8 cellular contexts compared by ENCODE assay signal in genomic region chr9:99222416-99223280, GRCh38. TPM values are rescaled to one million over a fixed set of nuclear protein-coding genes. Genes with fewer than 3 reads are reported as not detected.
DNase-seq lines count a peak whose midpoint lies in the region; ATAC-seq and TF ChIP-seq lines count a peak whose summit lies in the region.

No MANE protein-coding gene starts in this region.

- TF ChIP-seq RAD21 in liver (IDR thresholded peaks at IDR 0.05): no peak

- DNase-seq in AG08395 (ENCODE audit: low spot score) (peak; percentile 11), brain microvascular endothelial cell (peak; percentile 29), tibial nerve (ENCODE audit: low spot score in 2 of 2) (no peak), activated gamma-delta T cell (lab: John Stamatoyannopoulos, UW) (no peak), hepatic stellate cell (ENCODE audit: low spot score) (no peak)

- H3K4me3 ChIP-seq in brain microvascular endothelial cell (ENCODE audit: low read depth, low read length) (peak overlapping the region; percentile 95), liver (ENCODE audit: low read depth in 1 of 3, low read length in 3 of 3) (peak overlapping the region; percentile 82 to 96 (median 85)), tibial nerve (peak overlapping the region; percentile 76 to 95 (median 90))

- in situ Hi-C loops in brain microvascular endothelial cell (cut with HindIII; ENCODE audit: low pct_ligation_motif_present, low sequenced_read_pairs): no loop called here

- TF ChIP-seq EP300 in tibial nerve (IDR thresholded peaks at IDR 0.05): no peak

- ATAC-seq in GM19043 (IDR thresholded peaks at IDR 0.05; ENCODE audit: low read depth, unreplicated experiment): peak; percentile 21
- ATAC-seq in HG03558 (IDR thresholded peaks at IDR 0.05; ENCODE audit: extremely low read depth, unreplicated experiment): peak; percentile 6

- 5% methylated on average over 30 of the region's 30 CpGs for WGBS in liver
- WGBS in tibial nerve, 2 donors: 7 to 8% methylated on average over 28 to 29 of the region's 30 CpGs

- H3K27me3 ChIP-seq in brain microvascular endothelial cell (replicated peaks): no peaks in the 10 kb centered on the region
- H3K27me3 ChIP-seq in liver (ENCODE audit: control insufficient read depth in 4 of 4, insufficient read depth in 4 of 4, low read length in 3 of 4): no peaks in the 10 kb centered on the region
- H3K27me3 ChIP-seq in tibial nerve: no peaks in the 10 kb centered on the region

- peak; percentile 32 for TF ChIP-seq CTCF in brain microvascular endothelial cell (IDR thresholded peaks at IDR 0.05; ENCODE audit: low read depth, low read length, missing control alignments)
- TF ChIP-seq CTCF in liver (IDR thresholded peaks at IDR 0.05; ENCODE audit: low read depth, low read length, missing input control): no peak
- TF ChIP-seq CTCF in tibial nerve (IDR thresholded peaks at IDR 0.05): no peak

- H3K9me3 ChIP-seq in liver (ENCODE audit: control insufficient read depth in 4 of 4, low read length in 3 of 4) (no peaks in the 10 kb centered on the region), tibial nerve (no peaks in the 10 kb centered on the region)

- H3K36me3 ChIP-seq in brain microvascular endothelial cell (replicated peaks): peaks cover 32% of the 10 kb centered on the region
- peaks cover 6 to 20% (median 16%) of the 10 kb centered on the region in 4 donors for H3K36me3 ChIP-seq in liver (ENCODE audit: control insufficient read depth in 4 of 4, insufficient read depth in 3 of 4, low read depth in 1 of 4, low read length in 3 of 4)
- peaks cover 0 to 28% (median 0%) of the 10 kb centered on the region in 3 donors for H3K36me3 ChIP-seq in tibial nerve

- no peak for TF ChIP-seq POLR2A in tibial nerve (IDR thresholded peaks at IDR 0.05)

- H3K27ac ChIP-seq in brain microvascular endothelial cell: peak overlapping the region; percentile 100
- peak overlapping the region; percentile 94 to 96 for H3K27ac ChIP-seq in liver (ENCODE audit: low read depth in 1 of 2, low read length in 2 of 2)
- H3K27ac ChIP-seq in tibial nerve: peak overlapping the region; percentile 85 to 95 (median 90)

- peaks cover 2 to 50% (median 31%) of the 10 kb centered on the region in 4 donors for H3K4me1 ChIP-seq in liver (ENCODE audit: control insufficient read depth in 4 of 4, insufficient read depth in 4 of 4, low read length in 3 of 4)
- H3K4me1 ChIP-seq in tibial nerve: peaks cover 0 to 66% (median 30%) of the 10 kb centered on the region in 4 donors

- peak overlapping the region; percentile 98 to 99 for H3K9ac ChIP-seq in liver (ENCODE audit: low read depth in 1 of 2, low read length in 2 of 2)

TF ChIP-seq in liver, 16 proteins besides CTCF, POLR2A, EP300 and RAD21:
- TF ChIP-seq MAX (IDR thresholded peaks at IDR 0.05) (peak; percentile 19), RXRA (IDR thresholded peaks at IDR 0.05) (no peak)

RNA-seq across cellular contexts. Expression of gene SEC61B, which starts 0.6 kb away (rescaled TPM):
- 100 to 1,000 TPM in 1 of 2 donors, 10 to 100 TPM in 1; 84.1 to 122 TPM for total RNA-seq in liver
- 100 to 1,000 TPM; 334 to 431 TPM for polyA plus RNA-seq in liver
- 10 to 100 TPM; 41.0 to 99.0 (median 75.1) TPM for total RNA-seq in tibial nerve

RNA-seq across cellular contexts. Expression of gene ALG2, which starts 0.9 kb away (rescaled TPM):
- total RNA-seq in liver (10 to 100 TPM; 30.3 to 43.6 TPM), tibial nerve (10 to 100 TPM; 22.7 to 38.3 (median 29.3) TPM)
- polyA plus RNA-seq in liver: 10 to 100 TPM; 20.6 to 30.2 TPM

Comparison
In these comparisons a context has a peak if more than half of its experiments do, and no peak if none do; other contexts are left out.
1. DNase-seq: peak in AG08395 (single experiment) and brain microvascular endothelial cell (single experiment); none in tibial nerve (0 of 2), activated gamma-delta T cell (single experiment) and hepatic stellate cell (single experiment).
2. Peak in every context shown above with its lines, with median percentiles within 50 percentile points of each other: H3K27ac ChIP-seq and H3K4me3 ChIP-seq.